8 cellular contexts compared by ENCODE assay signal in the genomic region with DNA sequence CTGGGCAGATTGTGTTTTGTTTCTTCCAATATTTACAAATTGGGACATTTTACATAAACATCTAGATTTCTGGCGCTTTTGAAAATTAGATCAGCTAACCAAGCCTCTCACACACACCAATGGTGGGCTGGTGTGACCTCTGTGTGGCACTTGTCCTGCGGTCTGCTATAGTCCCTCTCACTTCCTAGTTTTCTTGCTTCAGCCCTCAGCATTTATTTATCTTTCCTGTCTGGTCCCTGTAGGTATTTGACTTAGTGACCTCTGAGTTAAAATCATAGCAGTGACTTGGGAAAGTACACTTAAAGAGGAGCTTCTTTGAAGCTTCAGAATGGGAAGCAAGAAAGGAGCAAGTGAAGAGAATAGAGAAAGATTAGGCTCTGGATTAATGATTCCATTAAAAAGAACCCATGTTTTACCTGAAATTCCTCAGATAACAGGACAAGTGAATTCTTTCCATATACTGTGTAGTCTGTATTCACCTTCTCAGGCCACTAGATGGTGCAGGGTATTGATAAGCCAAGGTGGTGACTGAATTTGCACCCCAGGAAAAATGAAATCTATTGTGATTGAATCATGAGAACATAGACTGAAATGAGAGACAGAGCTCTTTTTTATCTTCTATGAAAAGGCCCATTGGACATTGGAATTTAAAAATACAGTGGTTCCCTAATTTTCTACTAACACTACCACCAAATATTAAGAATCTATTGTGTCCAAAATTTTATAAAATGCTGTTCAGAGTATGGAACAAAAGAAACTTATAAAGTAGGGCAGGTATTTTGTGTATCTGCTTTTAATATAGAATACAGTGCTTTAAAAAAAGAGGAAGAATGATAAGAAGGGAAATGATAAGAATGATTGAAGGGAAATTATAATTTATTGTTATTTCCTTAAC. TPM values are rescaled to one million over a fixed set of nuclear protein-coding genes. Genes with fewer than 3 reads are reported as not detected.
DNase-seq lines count a peak whose midpoint lies in the region; ATAC-seq and TF ChIP-seq lines count a peak whose summit lies in the region.

No MANE protein-coding gene starts in this region.

- H3K27me3 ChIP-seq in Peyer's patch (no peaks in the 10 kb centered on the region), suprapubic skin (no peaks in the 10 kb centered on the region)

- H3K36me3 ChIP-seq in Peyer's patch (no peaks in the 10 kb centered on the region), suprapubic skin (no peaks in the 10 kb centered on the region)

- TF ChIP-seq EP300 in suprapubic skin (IDR thresholded peaks at IDR 0.05) = no peak

- no peak overlapping the region for H3K27ac Mint-ChIP-seq in activated T-helper 1 cell treated with anti-CD3 and anti-CD28 coated beads, Interleukin-12 subunit alpha, Interleukin-12 subunit beta, Interleukin-2, Interleukin-4 antibody, amounts not matched to agents 30 ng/mL and 10 ng/mL and 1 ng/mL, durations not matched to agents 14 hours and 24 hours and 36 hours

- no peaks in the 10 kb centered on the region for H3K27me3 Mint-ChIP-seq in activated T-helper 1 cell treated with anti-CD3 and anti-CD28 coated beads, Interleukin-12 subunit alpha, Interleukin-12 subunit beta, Interleukin-2, Interleukin-4 antibody, amounts not matched to agents 30 ng/mL and 10 ng/mL and 1 ng/mL, durations not matched to agents 14 hours and 24 hours and 36 hours (ENCODE audit: insufficient read depth)

- no peak overlapping the region for H3K4me3 Mint-ChIP-seq in activated T-helper 1 cell treated with anti-CD3 and anti-CD28 coated beads, Interleukin-12 subunit alpha, Interleukin-12 subunit beta, Interleukin-2, Interleukin-4 antibody, amounts not matched to agents 30 ng/mL and 10 ng/mL and 1 ng/mL, durations not matched to agents 14 hours and 24 hours and 36 hours

- H3K9me3 Mint-ChIP-seq in activated T-helper 1 cell treated with anti-CD3 and anti-CD28 coated beads, Interleukin-12 subunit alpha, Interleukin-12 subunit beta, Interleukin-2, Interleukin-4 antibody, amounts not matched to agents 30 ng/mL and 10 ng/mL and 1 ng/mL, durations not matched to agents 14 hours and 24 hours and 36 hours = no peaks in the 10 kb centered on the region

- POLR2A ChIA-PET in AG04449 (lab: Yijun Ruan, JAX) = no interaction called here
- POLR2A ChIA-PET in GM10248 (lab: Yijun Ruan, JAX) = no interaction called here

- TF ChIP-seq CTCF in AG04449 (IDR thresholded peaks at IDR 0.05; ENCODE audit: insufficient read depth, low read length, missing control alignments) = peak; percentile 31
- TF ChIP-seq CTCF in GM10248 (IDR thresholded peaks at IDR 0.05; ENCODE audit: control extremely low read depth, extremely low read depth, low read depth, missing control alignments) = peak; percentile 65
- peak; percentile 33 to 75 (median 70) for TF ChIP-seq CTCF in Peyer's patch (IDR thresholded peaks at IDR 0.05)
- peak in 1 of 2 donors; percentile 38 for TF ChIP-seq CTCF in suprapubic skin (IDR thresholded peaks at IDR 0.05)

- H3K9me3 ChIP-seq in Peyer's patch = no peaks in the 10 kb centered on the region
- no peaks in the 10 kb centered on the region for H3K9me3 ChIP-seq in suprapubic skin

- no peak overlapping the region for H3K4me3 ChIP-seq in AG04449 (ENCODE audit: low read depth, low read length)
- no peak overlapping the region for H3K4me3 ChIP-seq in Peyer's patch
- no peak overlapping the region for H3K4me3 ChIP-seq in suprapubic skin

- 66% methylated on average over 2 of the region's 2 CpGs for WGBS in suprapubic skin

- TF ChIP-seq POLR2A in Peyer's patch (IDR thresholded peaks at IDR 0.05) (no peak), suprapubic skin (IDR thresholded peaks at IDR 0.05) (no peak)

- H3K27ac ChIP-seq in Peyer's patch (peak overlapping the region in 1 of 4 donors; percentile 26), suprapubic skin (no peak overlapping the region)

- intact Hi-C loops in activated T-helper 1 cell treated with anti-CD3 and anti-CD28 coated beads, Interleukin-12 subunit alpha, Interleukin-12 subunit beta, Interleukin-2, Interleukin-4 antibody, amounts not matched to agents 30 ng/mL and 10 ng/mL and 1 ng/mL, durations not matched to agents 14 hours and 24 hours and 36 hours (cut with micrococcal nuclease) = loop anchor here (1.0 to 10.0 kb wide), 4 partner anchors 9 to 654 kb away; no protein-coding TSS in a partner anchor

- no peak for DNase-seq in AG04449 (ENCODE audit: low read depth, low spot score)
- no peak for DNase-seq in GM10248 (ENCODE audit: extremely low spot score)
- DNase-seq in Peyer's patch = peak in 1 of 3 donors; percentile 44
- peak; percentile 17 for DNase-seq in glomerular visceral epithelial cell (ENCODE audit: extremely low spot score)
- no peak for DNase-seq in ecto neural progenitor cell (ENCODE audit: low spot score)
- no peak for DNase-seq in activated T-helper 1 cell treated with anti-CD3 and anti-CD28 coated beads, Interleukin-12 subunit alpha, Interleukin-12 subunit beta, Interleukin-2, Interleukin-4 antibody, amounts not matched to agents 30 ng/mL and 10 ng/mL and 1 ng/mL, durations not matched to agents 14 hours and 24 hours and 36 hours (ENCODE audit: low spot score)
- no peak for DNase-seq in suprapubic skin (ENCODE audit: low spot score in 2 of 2)

- CTCF ChIA-PET in AG04449 (lab: Yijun Ruan, JAX) = interaction anchor here (0.8 to 2.7 kb wide), 19 partner anchors 10 to 118 kb away, joined by 3 to 24 read pairs (median 4); no protein-coding TSS in a partner anchor
- CTCF ChIA-PET in GM10248 (lab: Yijun Ruan, JAX) = interaction anchor here (0.6 to 23.8 kb wide), 34 partner anchors 8 to 131 kb away, joined by 3 to 282 read pairs (median 4); no protein-coding TSS in a partner anchor

- H3K4me1 ChIP-seq in Peyer's patch = peaks cover 0 to 7% (median 2%) of the 10 kb centered on the region in 4 donors
- peaks cover 12% of the 10 kb centered on the region for H3K4me1 ChIP-seq in suprapubic skin

- H3K4me1 Mint-ChIP-seq in activated T-helper 1 cell treated with anti-CD3 and anti-CD28 coated beads, Interleukin-12 subunit alpha, Interleukin-12 subunit beta, Interleukin-2, Interleukin-4 antibody, amounts not matched to agents 30 ng/mL and 10 ng/mL and 1 ng/mL, durations not matched to agents 14 hours and 24 hours and 36 hours (ENCODE audit: low read depth) = peaks cover 42% of the 10 kb centered on the region

- H3K36me3 Mint-ChIP-seq in activated T-helper 1 cell treated with anti-CD3 and anti-CD28 coated beads, Interleukin-12 subunit alpha, Interleukin-12 subunit beta, Interleukin-2, Interleukin-4 antibody, amounts not matched to agents 30 ng/mL and 10 ng/mL and 1 ng/mL, durations not matched to agents 14 hours and 24 hours and 36 hours (ENCODE audit: low read depth) = no peaks in the 10 kb centered on the region

- peak; percentile 52 for ATAC-seq in HG02763 (IDR thresholded peaks at IDR 0.05; ENCODE audit: unreplicated experiment)

RNA-seq across cellular contexts. Expression of gene DIPK1A, which starts 7.1 kb away (rescaled TPM):
- total RNA-seq in Peyer's patch (10 to 100 TPM in 1 of 4 donors, 1 to 10 TPM in 3; 5.1 to 12.4 (median 7.8) TPM), suprapubic skin (1 to 10 TPM; 3.3 to 7.8 (median 5.3) TPM)
- 20.3 and 20.8 TPM in 2 replicates for total RNA-seq in activated T-helper 1 cell treated with anti-CD3 and anti-CD28 coated beads, Interleukin-12 subunit alpha, Interleukin-12 subunit beta, Interleukin-2, Interleukin-4 antibody, amounts not matched to agents 30 ng/mL and 10 ng/mL and 1 ng/mL, durations not matched to agents 14 hours and 24 hours and 36 hours
